Comparison of ENCODE assay signal across 13 cellular contexts in genomic region chr1:41690331-41690730, GRCh38.
"Had no signal": no experiment of that assay in that cellular context is flagged by ENCODE, and none has a peak within 500 bp of the region (broad histone marks: within the 10 kb centered on the region; RNA-seq: fewer than 3 reads in every experiment).

No MANE protein-coding gene starts in this region.

- H3K27me3 Mint-ChIP-seq: activated CD4-positive, alpha-beta T cell treated with anti-CD3 and anti-CD28 coated beads, Interleukin-2, amount 10 ng/mL, durations not matched to agents 7 days and 5 days had no signal

- H3K9ac ChIP-seq: neural progenitor cell had no signal

- DNase-seq: activated CD4-positive, alpha-beta T cell treated with anti-CD3 and anti-CD28 coated beads, Interleukin-2, amount 10 ng/mL, durations not matched to agents 7 days and 5 days; activated naive CD8-positive, alpha-beta T cell treated with anti-CD3 and anti-CD28 coated beads, Interleukin-2, amount 10 ng/mL, durations not matched to agents 7 days and 5 days; colonic mucosa; erythroblast; stimulated activated CD4-positive, alpha-beta T cell treated with anti-CD3 and anti-CD28 coated beads, Interleukin-2, amount 100 ng/mL, for 24 hours; T1000 had no signal

- H3K4me1 ChIP-seq: body of pancreas, colonic mucosa, neural progenitor cell, prostate gland, testis had no signal

- H3K9me3 Mint-ChIP-seq: activated CD4-positive, alpha-beta T cell treated with anti-CD3 and anti-CD28 coated beads, Interleukin-2, amount 10 ng/mL, durations not matched to agents 7 days and 5 days; activated naive CD8-positive, alpha-beta T cell treated with anti-CD3 and anti-CD28 coated beads, Interleukin-2, amount 10 ng/mL, durations not matched to agents 7 days and 5 days; neural progenitor cell; type B pancreatic cell had no signal

- H3K27me3 ChIP-seq: body of pancreas, colonic mucosa, gastrocnemius medialis, neural progenitor cell, right atrium auricular region, testis had no signal

- H3K4me3 Mint-ChIP-seq: activated CD4-positive, alpha-beta T cell treated with anti-CD3 and anti-CD28 coated beads, Interleukin-2, amount 10 ng/mL, durations not matched to agents 7 days and 5 days; activated naive CD8-positive, alpha-beta T cell treated with anti-CD3 and anti-CD28 coated beads, Interleukin-2, amount 10 ng/mL, durations not matched to agents 7 days and 5 days; neural progenitor cell; type B pancreatic cell had no signal

- H3K4me3 ChIP-seq: body of pancreas, colonic mucosa, gastrocnemius medialis, neural progenitor cell, prostate gland, right atrium auricular region, testis had no signal

- H3K36me3 Mint-ChIP-seq: neural progenitor cell, type B pancreatic cell had no signal

- H3K9me3 ChIP-seq: body of pancreas, colonic mucosa, gastrocnemius medialis, prostate gland, right atrium auricular region, testis had no signal

- H3K4me2 ChIP-seq: neural progenitor cell had no signal

- H3K27ac Mint-ChIP-seq: activated CD4-positive, alpha-beta T cell treated with anti-CD3 and anti-CD28 coated beads, Interleukin-2, amount 10 ng/mL, durations not matched to agents 7 days and 5 days; activated naive CD8-positive, alpha-beta T cell treated with anti-CD3 and anti-CD28 coated beads, Interleukin-2, amount 10 ng/mL, durations not matched to agents 7 days and 5 days; neural progenitor cell; type B pancreatic cell had no signal

- H3K36me3 ChIP-seq: colonic mucosa, gastrocnemius medialis, neural progenitor cell, prostate gland, right atrium auricular region had no signal

- H3K27ac ChIP-seq: body of pancreas, colonic mucosa, neural progenitor cell, prostate gland, right atrium auricular region, testis had no signal
